In genomic region chr6:113970808-113971676, GRCh38 we compare ENCODE assay signal across 1 cellular context.
A peak's percentile ranks its signal among the peaks of the same experiment; 100 is the strongest.
TF ChIP-seq lines count a peak whose summit lies in the region.

TSS of gene HDAC2 (minus strand) at chr6:113971148. CDS start at chr6:113970908, 240 bp downstream.

TF ChIP-seq in HepG2, 621 proteins besides CTCF, POLR2A, EP300 and RAD21 (continued from another document and continues in another):
- TF ChIP-seq BATF2 (CRISPR knock-in tag; IDR thresholded peaks at IDR 0.05) (peak; percentile 99), ZNF333 (CRISPR knock-in tag; IDR thresholded peaks at IDR 0.05; ENCODE audit: borderline replicate concordance) (0 out of 2 replicates have a peak, but pooled peaks have one; percentile 24), KDM6A (CRISPR knock-in tag; IDR thresholded peaks at IDR 0.05; ENCODE audit: low read depth) (no peak), CSRNP2 (CRISPR knock-in tag; conservative IDR thresholded peaks at IDR 0.05; ENCODE audit: low read depth) (peak; percentile 96), ZNF274 (CRISPR knock-in tag; IDR thresholded peaks at IDR 0.05) (peak; percentile 98), ZNF567 (CRISPR knock-in tag; IDR thresholded peaks at IDR 0.05; ENCODE audit: borderline replicate concordance) (no peak; the same call in 1 of the 2 replicates), DBP (CRISPR knock-in tag; IDR thresholded peaks at IDR 0.05; ENCODE audit: not compliant biosample characterization) (peak; percentile 97), ZNF83 (CRISPR knock-in tag; IDR thresholded peaks at IDR 0.05; ENCODE audit: borderline replicate concordance) (peak; percentile 85; the same call in 1 of the 2 replicates), THYN1 (CRISPR knock-in tag; IDR thresholded peaks at IDR 0.05; ENCODE audit: borderline replicate concordance, low read depth) (no peak), JARID2 (CRISPR knock-in tag; IDR thresholded peaks at IDR 0.05; ENCODE audit: insufficient replicate concordance) (peak; percentile 90), ZNF543 (CRISPR knock-in tag; IDR thresholded peaks at IDR 0.05) (peak; percentile 98), GTF3A (CRISPR knock-in tag; conservative IDR thresholded peaks at IDR 0.05) (0 out of 2 replicates have a peak, but pooled peaks have one; percentile 58), ZBTB40 (IDR thresholded peaks at IDR 0.05) (no peak), ZBTB40 (CRISPR knock-in tag; IDR thresholded peaks at IDR 0.05) (peak; percentile 89), ZBTB1 (CRISPR knock-in tag; IDR thresholded peaks at IDR 0.05; ENCODE audit: borderline replicate concordance) (peak; percentile 78; the same call in 1 of the 2 replicates), THAP8 (CRISPR knock-in tag; IDR thresholded peaks at IDR 0.05; ENCODE audit: borderline replicate concordance) (peak; percentile 49; the same call in 1 of the 2 replicates), HOXA5 (CRISPR knock-in tag; IDR thresholded peaks at IDR 0.05) (peak; percentile 96), ZNF777 (CRISPR knock-in tag; IDR thresholded peaks at IDR 0.05) (peak; percentile 87), ZBTB7B (CRISPR knock-in tag; IDR thresholded peaks at IDR 0.05) (peak; percentile 95), ZEB1 (IDR thresholded peaks at IDR 0.05; ENCODE audit: insufficient replicate concordance, low read depth) (no peak), ZNF644 (CRISPR knock-in tag; IDR thresholded peaks at IDR 0.05; ENCODE audit: low read depth) (no peak), HIC2 (CRISPR knock-in tag; IDR thresholded peaks at IDR 0.05; ENCODE audit: low read depth) (peak; percentile 22; the same call in 1 of the 2 replicates), ZNF143 (CRISPR knock-in tag; IDR thresholded peaks at IDR 0.05) (peak; percentile 65), BRF2 (CRISPR knock-in tag; IDR thresholded peaks at IDR 0.05) (peak; percentile 92), TOPORS (CRISPR knock-in tag; IDR thresholded peaks at IDR 0.05) (peak; percentile 96), MXD1 (CRISPR knock-in tag; IDR thresholded peaks at IDR 0.05) (peak; percentile 97), AGO2 (optimal IDR thresholded peaks at IDR 0.05; ENCODE audit: low read depth, low read length) (peak; percentile 84), HOMEZ (CRISPR knock-in tag; IDR thresholded peaks at IDR 0.05; ENCODE audit: low read depth) (peak; percentile 59), PCBP2 (optimal IDR thresholded peaks at IDR 0.05; ENCODE audit: low read depth, low read length, poor library complexity, severe bottlenecking) (no peak), DR1 (CRISPR knock-in tag; IDR thresholded peaks at IDR 0.05) (0 out of 2 replicates have a peak, but pooled peaks have one; percentile 52), HDAC6 (IDR thresholded peaks at IDR 0.05; ENCODE audit: low read depth, low read length) (no peak), RARG (CRISPR knock-in tag; IDR thresholded peaks at IDR 0.05; ENCODE audit: low read depth) (peak; percentile 88; the same call in 1 of the 2 replicates), ZFP36L2 (CRISPR knock-in tag; IDR thresholded peaks at IDR 0.05) (peak; percentile 94), ZNF513 (CRISPR knock-in tag; conservative IDR thresholded peaks at IDR 0.05) (peak; percentile 75; the same call in 1 of the 2 replicates), CENPX (CRISPR knock-in tag; IDR thresholded peaks at IDR 0.05) (no peak)
